ENCODE assay signal across 20 cellular contexts in genomic region chr5:43348964-43349363, GRCh38.
"Had no signal": no experiment of that assay in that cellular context is flagged by ENCODE, and none has a peak within 500 bp of the region (broad histone marks: within the 10 kb centered on the region; RNA-seq: fewer than 3 reads in every experiment).

No MANE protein-coding gene starts in this region.

- H3K27ac ChIP-seq: HL-60, KMS-11 had no signal

- H3K9me3 ChIP-seq: SK-N-SH had no signal

- FAIRE-seq: RCC 7860 had no signal

- H3K9ac ChIP-seq: KMS-11, SK-N-SH had no signal

- H3K4me2 ChIP-seq: KMS-11, SK-N-SH had no signal

- DNase-seq: IMR-90, Kasumi-1, MM.1S, NCI-H1092 treated with DMSO at 0.1 percent for 48 hours, NCI-H1436, NCI-H1694 treated with DMSO at 0.1 percent for 48 hours, NCI-H1930, NCI-H2081, NCI-H2107, NCI-H2227 treated with DMSO at 0.1 percent for 48 hours, NCI-H524, NCI-H526 treated with DMSO at 0.1 percent for 48 hours, NCI-H774, RPMI8226, SHP77, SK-N-SH, SW 1271 had no signal
